21 cellular contexts compared by ENCODE assay signal in the genomic region with DNA sequence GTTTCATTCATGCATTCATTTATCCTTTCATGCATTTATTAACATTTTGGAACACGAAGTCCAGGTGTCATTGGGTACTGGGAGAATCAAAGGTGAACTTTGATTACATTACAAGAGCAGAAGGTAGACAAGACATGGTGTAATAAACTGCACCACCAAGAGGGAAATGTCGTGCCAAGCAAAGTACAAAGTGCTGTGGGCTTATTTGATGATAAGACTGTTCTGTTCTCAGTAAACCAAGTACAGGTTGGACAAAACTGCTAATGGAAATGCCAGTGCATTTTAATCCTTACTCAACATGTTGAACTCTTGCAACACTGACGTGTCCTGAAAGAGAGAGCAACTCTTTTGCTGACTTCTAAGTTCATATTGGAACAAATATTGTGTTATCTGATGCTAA.
"Had no signal": no experiment of that assay in that cellular context is flagged by ENCODE, and none has a peak within 500 bp of the region (broad histone marks: within the 10 kb centered on the region; RNA-seq: fewer than 3 reads in every experiment).

No MANE protein-coding gene starts in this region.

- H3K4me1 Mint-ChIP-seq: naive B cell had no signal

- H3K36me3 ChIP-seq: gastroesophageal sphincter, sigmoid colon, suprapubic skin, thyroid gland, upper lobe of left lung, uterus had no signal

- H3K4me1 ChIP-seq: gastroesophageal sphincter, sigmoid colon, suprapubic skin, thyroid gland, upper lobe of left lung, uterus had no signal

- DNase-seq: caudate nucleus; cortex of kidney; dorsolateral prefrontal cortex; effector CD8-positive, alpha-beta T cell; glutamatergic neuron; immature natural killer cell; mesenchymal stem cell; midbrain; naive B cell; posterior cingulate gyrus; sigmoid colon; stimulated activated CD4-positive, alpha-beta T cell treated with anti-CD3 and anti-CD28 coated beads, Interleukin-12 subunit alpha, Interleukin-12 subunit beta, amount 100 ng/mL, for 4 hours; stimulated activated naive CD8-positive, alpha-beta T cell treated with anti-CD3 and anti-CD28 coated beads, Interleukin-15, Interleukin-2, amounts not matched to agents 100 U/mL and 50 U/mL, for 24 hours; thyroid gland; upper lobe of left lung; uterus had no signal

- H3K9me3 ChIP-seq: gastroesophageal sphincter, sigmoid colon, suprapubic skin, thyroid gland, upper lobe of left lung, uterus had no signal

- H3K27ac Mint-ChIP-seq: immature natural killer cell, naive B cell, nephron had no signal

- ATAC-seq: gastroesophageal sphincter; stimulated activated naive CD8-positive, alpha-beta T cell treated with anti-CD3 and anti-CD28 coated beads, Interleukin-15, Interleukin-2, amounts not matched to agents 100 U/mL and 50 U/mL, for 24 hours had no signal

- H3K4me3 ChIP-seq: dorsolateral prefrontal cortex, gastroesophageal sphincter, lung, sigmoid colon, skin epidermis, suprapubic skin, thyroid gland, upper lobe of left lung, uterus had no signal

- H3K9me3 Mint-ChIP-seq: nephron had no signal

- H3K36me3 Mint-ChIP-seq: immature natural killer cell had no signal

- H3K27me3 ChIP-seq: gastroesophageal sphincter, sigmoid colon, suprapubic skin, thyroid gland, upper lobe of left lung, uterus had no signal

- H3K27me3 Mint-ChIP-seq: naive B cell had no signal

- H3K4me3 Mint-ChIP-seq: immature natural killer cell, naive B cell, nephron had no signal

- H3K27ac ChIP-seq: dorsolateral prefrontal cortex, gastroesophageal sphincter, sigmoid colon, skin epidermis, suprapubic skin, thyroid gland, upper lobe of left lung, uterus had no signal
